In the genomic region with DNA sequence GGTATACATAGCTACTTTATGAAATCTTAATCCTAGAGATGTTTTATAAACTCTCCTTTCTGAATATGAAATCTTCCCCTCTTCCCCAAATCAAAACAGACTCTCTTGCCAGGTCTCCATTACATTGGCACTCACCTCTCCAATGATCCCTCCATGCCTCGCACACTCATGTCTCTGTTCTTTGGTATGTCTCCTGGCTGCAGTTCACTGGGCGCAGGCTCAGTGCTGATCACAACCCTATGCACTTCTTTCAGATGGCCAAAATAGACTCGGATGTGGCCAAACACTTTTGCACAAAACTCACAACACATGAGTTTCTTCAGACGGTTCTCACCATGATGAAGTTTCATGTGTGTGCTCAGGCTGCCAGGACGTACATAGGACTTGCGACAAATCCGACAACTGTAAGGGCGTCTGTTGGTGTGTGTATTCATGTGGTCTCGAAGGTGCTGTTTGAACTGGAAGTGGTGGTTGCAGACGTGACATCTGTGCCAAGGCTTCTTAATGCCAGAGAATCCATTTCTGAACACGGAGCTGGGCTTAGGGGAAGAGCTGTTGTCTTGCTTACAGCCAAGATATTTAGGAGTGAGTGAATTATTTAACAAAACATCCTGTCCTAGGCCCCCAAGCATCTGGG, we compare ENCODE assay signal across 16 cellular contexts.
DNase-seq lines count a peak whose midpoint lies in the region; ATAC-seq and TF ChIP-seq lines count a peak whose summit lies in the region.
"Had no signal": no experiment of that assay in that cellular context is flagged by ENCODE, and none has a peak within 500 bp of the region (broad histone marks: within the 10 kb centered on the region; RNA-seq: fewer than 3 reads in every experiment).

No MANE protein-coding gene starts in this region.

- H3K27me3 Mint-ChIP-seq in activated CD4-positive, alpha-beta T cell treated with anti-CD3 and anti-CD28 coated beads for 36 hours: no peaks in the 10 kb centered on the region
- peaks cover 2% of the 10 kb centered on the region for H3K27me3 Mint-ChIP-seq in activated CD4-positive, alpha-beta T cell treated with anti-CD3 and anti-CD28 coated beads, Interleukin-2, amount 10 ng/mL, durations not matched to agents 24 days and 14 days
- no peaks in the 10 kb centered on the region for H3K27me3 Mint-ChIP-seq in naive thymus-derived CD4-positive, alpha-beta T cell

- BruUV-seq in A673 (replicated peaks; lab: Mats Ljungman, UMichigan): no TSS peak

- ATAC-seq in activated CD4-positive, alpha-beta T cell treated with anti-CD3 and anti-CD28 coated beads for 36 hours: no peak
- ATAC-seq in naive thymus-derived CD4-positive, alpha-beta T cell: peak; percentile 59
- ATAC-seq: HCT116 had no signal

- peak; percentile 8 for DNase-seq in activated CD4-positive, alpha-beta T cell treated with anti-CD3 and anti-CD28 coated beads for 36 hours
- no peak for DNase-seq in activated CD4-positive, alpha-beta T cell treated with anti-CD3 and anti-CD28 coated beads, Interleukin-2, amount 10 ng/mL, durations not matched to agents 24 days and 14 days
- DNase-seq in Jurkat, Clone E6-1 (ENCODE audit: low read depth, low spot score): peak; percentile 99
- peak in 6 of 9 donors; percentile 17 to 65 (median 43) for DNase-seq in naive thymus-derived CD4-positive, alpha-beta T cell
- DNase-seq in A673 (ENCODE audit: low spot score) (no peak), dermis blood vessel endothelial cell (no peak), NCI-H1048 (lab: John Stamatoyannopoulos, UW) (no peak)
- DNase-seq: AML-193, Calu3, DMS 273 treated with DMSO at 0.1 percent for 48 hours, GM23248 had no signal

- POLR2A ChIA-PET in activated CD4-positive, alpha-beta T cell treated with anti-CD3 and anti-CD28 coated beads for 36 hours (lab: Charles Lee): no interaction called here
- POLR2A ChIA-PET in naive thymus-derived CD4-positive, alpha-beta T cell (lab: Charles Lee): no interaction called here
- POLR2A ChIA-PET in A673 (lab: Charles Lee; ENCODE audit: low non-redundant PET): no interaction called here

- H3K4me3 ChIP-seq in Jurkat, Clone E6-1 (ENCODE audit: low read length): peak overlapping the region; percentile 51
- no peak overlapping the region for H3K4me3 ChIP-seq in naive thymus-derived CD4-positive, alpha-beta T cell (ENCODE audit: low read length)
- H3K4me3 ChIP-seq in thymus (ENCODE audit: low read length): peak overlapping the region; percentile 8
- H3K4me3 ChIP-seq in A673 (ENCODE audit: low read depth, low read length, poor library complexity, severe bottlenecking): no peak overlapping the region
- H3K4me3 ChIP-seq: BLaER1, GM23248 had no signal

- no peaks in the 10 kb centered on the region for H3K4me1 ChIP-seq in naive thymus-derived CD4-positive, alpha-beta T cell (ENCODE audit: control insufficient read depth in 2 of 2, insufficient read depth in 2 of 2, low read length in 2 of 2)
- peaks cover 36% of the 10 kb centered on the region for H3K4me1 ChIP-seq in thymus (ENCODE audit: control insufficient read depth, insufficient read depth, low read length)
- no peaks in the 10 kb centered on the region for H3K4me1 ChIP-seq in A673 (ENCODE audit: insufficient read depth, low read length, poor library complexity, severe bottlenecking)

- 33% methylated on average over 11 of the region's 11 CpGs for WGBS in thymus

- H3K9me3 ChIP-seq in naive thymus-derived CD4-positive, alpha-beta T cell (ENCODE audit: control insufficient read depth in 2 of 3, low read length in 3 of 3): no peaks in the 10 kb centered on the region
- H3K9me3 ChIP-seq in thymus (ENCODE audit: control insufficient read depth) (peaks cover 1% of the 10 kb centered on the region), A673 (ENCODE audit: low read depth, low read length, poor library complexity, severe bottlenecking) (no peaks in the 10 kb centered on the region)
- H3K9me3 ChIP-seq: BLaER1 had no signal

- H3K4me3 Mint-ChIP-seq in activated CD4-positive, alpha-beta T cell treated with anti-CD3 and anti-CD28 coated beads for 36 hours: no peak overlapping the region
- H3K4me3 Mint-ChIP-seq in activated CD4-positive, alpha-beta T cell treated with anti-CD3 and anti-CD28 coated beads, Interleukin-2, amount 10 ng/mL, durations not matched to agents 24 days and 14 days: no peak overlapping the region
- peak overlapping the region in 2 of 10 donors; percentile 1 to 3 for H3K4me3 Mint-ChIP-seq in naive thymus-derived CD4-positive, alpha-beta T cell

- peaks cover 2% of the 10 kb centered on the region for H3K36me3 Mint-ChIP-seq in activated CD4-positive, alpha-beta T cell treated with anti-CD3 and anti-CD28 coated beads for 36 hours (ENCODE audit: low read depth)
- H3K36me3 Mint-ChIP-seq in activated CD4-positive, alpha-beta T cell treated with anti-CD3 and anti-CD28 coated beads, Interleukin-2, amount 10 ng/mL, durations not matched to agents 24 days and 14 days (ENCODE audit: low read depth): peaks cover 1% of the 10 kb centered on the region
- peaks cover 0 to 21% (median 10%) of the 10 kb centered on the region in 5 donors for H3K36me3 Mint-ChIP-seq in naive thymus-derived CD4-positive, alpha-beta T cell

- H3K27me3 ChIP-seq in naive thymus-derived CD4-positive, alpha-beta T cell (ENCODE audit: control insufficient read depth in 2 of 2, insufficient read depth in 2 of 2, low read length in 2 of 2): no peaks in the 10 kb centered on the region
- H3K27me3 ChIP-seq in thymus (ENCODE audit: control insufficient read depth, insufficient read depth) (no peaks in the 10 kb centered on the region), A673 (replicated peaks; ENCODE audit: insufficient read depth, low read depth, low read length, poor library complexity) (no peaks in the 10 kb centered on the region)
- H3K27me3 ChIP-seq: BLaER1 had no signal

- peaks cover 5% of the 10 kb centered on the region for H3K4me1 Mint-ChIP-seq in activated CD4-positive, alpha-beta T cell treated with anti-CD3 and anti-CD28 coated beads for 36 hours
- no peaks in the 10 kb centered on the region for H3K4me1 Mint-ChIP-seq in activated CD4-positive, alpha-beta T cell treated with anti-CD3 and anti-CD28 coated beads, Interleukin-2, amount 10 ng/mL, durations not matched to agents 24 days and 14 days
- peaks cover 0 to 14% (median 11%) of the 10 kb centered on the region in 7 donors for H3K4me1 Mint-ChIP-seq in naive thymus-derived CD4-positive, alpha-beta T cell

- CTCF ChIA-PET in activated CD4-positive, alpha-beta T cell treated with anti-CD3 and anti-CD28 coated beads for 36 hours (lab: Charles Lee): no interaction called here
- CTCF ChIA-PET in naive thymus-derived CD4-positive, alpha-beta T cell (lab: Charles Lee): no interaction called here
- CTCF ChIA-PET in A673 (lab: Charles Lee): no interaction called here

- H3K9me3 Mint-ChIP-seq in activated CD4-positive, alpha-beta T cell treated with anti-CD3 and anti-CD28 coated beads for 36 hours (ENCODE audit: low read depth): no peaks in the 10 kb centered on the region
- no peaks in the 10 kb centered on the region for H3K9me3 Mint-ChIP-seq in activated CD4-positive, alpha-beta T cell treated with anti-CD3 and anti-CD28 coated beads, Interleukin-2, amount 10 ng/mL, durations not matched to agents 24 days and 14 days
- no peaks in the 10 kb centered on the region for H3K9me3 Mint-ChIP-seq in naive thymus-derived CD4-positive, alpha-beta T cell

- no peaks in the 10 kb centered on the region for H3K36me3 ChIP-seq in naive thymus-derived CD4-positive, alpha-beta T cell (ENCODE audit: control insufficient read depth in 2 of 3, insufficient read depth in 3 of 3, low read length in 3 of 3)
- H3K36me3 ChIP-seq in thymus (ENCODE audit: control insufficient read depth, insufficient read depth): peaks cover 4% of the 10 kb centered on the region
- no peaks in the 10 kb centered on the region for H3K36me3 ChIP-seq in A673 (ENCODE audit: insufficient read depth, low read length, poor library complexity, severe bottlenecking)
- H3K36me3 ChIP-seq: BLaER1 had no signal

- H3K27ac Mint-ChIP-seq in activated CD4-positive, alpha-beta T cell treated with anti-CD3 and anti-CD28 coated beads for 36 hours: no peak overlapping the region
- H3K27ac Mint-ChIP-seq in activated CD4-positive, alpha-beta T cell treated with anti-CD3 and anti-CD28 coated beads, Interleukin-2, amount 10 ng/mL, durations not matched to agents 24 days and 14 days: no peak overlapping the region
- peak overlapping the region in 7 of 9 donors; percentile 24 to 80 (median 54) for H3K27ac Mint-ChIP-seq in naive thymus-derived CD4-positive, alpha-beta T cell

- intact Hi-C loops in activated CD4-positive, alpha-beta T cell treated with anti-CD3 and anti-CD28 coated beads for 36 hours (cut with DNase I, micrococcal nuclease): loop anchor here in 1 of 2 experiments (5.0 kb wide), 1 partner anchor 121 kb away; no protein-coding TSS in a partner anchor
- intact Hi-C loops in activated CD4-positive, alpha-beta T cell treated with anti-CD3 and anti-CD28 coated beads, Interleukin-2, amount 10 ng/mL, durations not matched to agents 24 days and 14 days (cut with micrococcal nuclease): no loop called here
- intact Hi-C loops in naive thymus-derived CD4-positive, alpha-beta T cell (cut with micrococcal nuclease): no loop called here
- intact Hi-C loops in A673 (cut with micrococcal nuclease; ENCODE audit: unreplicated experiment): no loop called here

- no peak overlapping the region for H3K27ac ChIP-seq in naive thymus-derived CD4-positive, alpha-beta T cell (ENCODE audit: low read depth, low read length)
- H3K27ac ChIP-seq in thymus (ENCODE audit: low read depth): peak overlapping the region; percentile 76
- H3K27ac ChIP-seq in A673 (ENCODE audit: low read depth, low read length, poor library complexity, severe bottlenecking): no peak overlapping the region
- H3K27ac ChIP-seq: 22Rv1, BLaER1, GM23248, HL-60 had no signal

- TF ChIP-seq CTCF in A673 (conservative IDR thresholded peaks at IDR 0.05; ENCODE audit: low read depth, low read length): no peak

Comparison
In these comparisons a context has a peak if more than half of its experiments do, and no peak if none do; other contexts are left out.
1. DNase-seq: peak in activated CD4-positive, alpha-beta T cell treated with anti-CD3 and anti-CD28 coated beads for 36 hours (single experiment), Jurkat, Clone E6-1 (single experiment) and naive thymus-derived CD4-positive, alpha-beta T cell (6 of 9); none in activated CD4-positive, alpha-beta T cell treated with anti-CD3 and anti-CD28 coated beads, Interleukin-2, amount 10 ng/mL, durations not matched to agents 24 days and 14 days (single experiment), A673 (single experiment), dermis blood vessel endothelial cell (single experiment) and NCI-H1048 (single experiment).
2. H3K27ac Mint-ChIP-seq: peak in naive thymus-derived CD4-positive, alpha-beta T cell (7 of 9); none in activated CD4-positive, alpha-beta T cell treated with anti-CD3 and anti-CD28 coated beads for 36 hours (single experiment) and activated CD4-positive, alpha-beta T cell treated with anti-CD3 and anti-CD28 coated beads, Interleukin-2, amount 10 ng/mL, durations not matched to agents 24 days and 14 days (single experiment).
3. H3K4me3 ChIP-seq: peak in Jurkat, Clone E6-1 (single experiment) and thymus (single experiment); none in naive thymus-derived CD4-positive, alpha-beta T cell (single experiment) and A673 (single experiment).